Comparison of ENCODE assay signal across 1 cellular context in genomic region chr5:119328753-119329602, GRCh38.
A peak's percentile ranks its signal among the peaks of the same experiment; 100 is the strongest.
TF ChIP-seq lines count a peak whose summit lies in the region.

No MANE protein-coding gene starts in this region.

TF ChIP-seq in IMR-90, 13 proteins besides CTCF, POLR2A, EP300 and RAD21 (continued from another document):
- TF ChIP-seq ELK1 (IDR thresholded peaks at IDR 0.05; ENCODE audit: borderline replicate concordance, low read depth, low read length) (no peak), BHLHE40 (IDR thresholded peaks at IDR 0.05; ENCODE audit: low read depth, low read length) (no peak), CHD1 (IDR thresholded peaks at IDR 0.05; ENCODE audit: low read depth, low read length) (no peak), MAFK (IDR thresholded peaks at IDR 0.05; ENCODE audit: low read depth, low read length) (peak; percentile 78), NFE2L2 (IDR thresholded peaks at IDR 0.05; ENCODE audit: low read depth, low read length) (0 out of 2 replicates have a peak, but pooled peaks have one; percentile 9), RCOR1 (IDR thresholded peaks at IDR 0.05; ENCODE audit: insufficient replicate concordance, low read length) (peak; percentile 53), CEBPB (IDR thresholded peaks at IDR 0.05; ENCODE audit: low read depth, low read length) (no peak), MAZ (IDR thresholded peaks at IDR 0.05; ENCODE audit: borderline replicate concordance, low read depth, low read length) (no peak)
